9 cellular contexts compared by ENCODE assay signal in the genomic region with DNA sequence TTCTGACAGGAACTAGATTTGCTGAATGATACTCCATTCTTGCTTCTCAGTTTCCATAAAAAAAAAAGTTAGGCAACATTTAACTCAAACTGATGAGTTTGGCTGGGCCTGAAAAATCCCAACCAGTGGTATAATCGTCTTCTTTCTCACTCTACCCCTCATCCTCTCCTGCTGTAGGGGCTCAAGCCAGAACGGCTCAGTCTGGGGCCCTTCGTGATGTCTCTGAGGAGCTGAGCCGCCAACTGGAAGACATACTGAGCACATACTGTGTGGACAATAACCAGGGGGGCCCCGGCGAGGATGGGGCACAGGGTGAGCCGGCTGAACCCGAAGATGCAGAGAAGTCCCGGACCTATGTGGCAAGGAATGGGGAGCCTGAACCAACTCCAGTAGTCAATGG. TPM values are rescaled to one million over a fixed set of nuclear protein-coding genes. Genes with fewer than 3 reads are reported as not detected.
DNase-seq lines count a peak whose midpoint lies in the region; ATAC-seq, FAIRE-seq and TF ChIP-seq lines count a peak whose summit lies in the region.
"Had no signal": no experiment of that assay in that cellular context is flagged by ENCODE, and none has a peak within 500 bp of the region (broad histone marks: within the 10 kb centered on the region; RNA-seq: fewer than 3 reads in every experiment).

No MANE protein-coding gene starts in this region.

- POLR2A ChIA-PET in CD8-positive, alpha-beta T cell (lab: Charles Lee) = interaction anchor here (0.9 to 2.2 kb wide), 4 partner anchors 12 to 108 kb away, joined by 3 to 9 read pairs (median 3); a partner anchor contains a TSS

- no peaks in the 10 kb centered on the region for H3K9me2 ChIP-seq in OCI-LY1 (ENCODE audit: low read depth, low read length)

- H3K4me1 ChIP-seq in CD8-positive, alpha-beta T cell (ENCODE audit: insufficient read depth, low read length) = peaks cover 26% of the 10 kb centered on the region
- H3K4me1 ChIP-seq in OCI-LY1 (ENCODE audit: insufficient read depth, low read length, severe bottlenecking) = peaks cover 25% of the 10 kb centered on the region
- peaks cover 21% of the 10 kb centered on the region for H3K4me1 ChIP-seq in endocrine pancreas (ENCODE audit: control insufficient read depth, insufficient read depth, low read length)

- TF ChIP-seq CTCF in CD8-positive, alpha-beta T cell (IDR thresholded peaks at IDR 0.05) = no peak
- no peak for TF ChIP-seq CTCF in OCI-LY1 (IDR thresholded peaks at IDR 0.05; ENCODE audit: low read length)
- TF ChIP-seq CTCF in osteocyte (IDR thresholded peaks at IDR 0.05) = no peak

- H2AFZ ChIP-seq in OCI-LY1 (ENCODE audit: low read length) = no peak overlapping the region

- peak overlapping the region; percentile 92 for H3K27ac Mint-ChIP-seq in CD8-positive, alpha-beta T cell
- H3K27ac Mint-ChIP-seq in osteocyte (ENCODE audit: unreplicated experiment) = peak overlapping the region; percentile 97

- peak overlapping the region; percentile 73 for H3K4me2 ChIP-seq in OCI-LY1 (ENCODE audit: low read length)

- H3K9me3 Mint-ChIP-seq in CD8-positive, alpha-beta T cell = no peaks in the 10 kb centered on the region
- no peaks in the 10 kb centered on the region for H3K9me3 Mint-ChIP-seq in osteocyte (ENCODE audit: unreplicated experiment)

- peak overlapping the region; percentile 87 for H3K9ac ChIP-seq in OCI-LY1 (ENCODE audit: low read length)
- peak overlapping the region; percentile 69 for H3K9ac ChIP-seq in endocrine pancreas (ENCODE audit: control insufficient read depth, insufficient read depth, low read length)

- ATAC-seq in CD8-positive, alpha-beta T cell = no peak

- CTCF ChIA-PET in CD8-positive, alpha-beta T cell (lab: Charles Lee) = interaction anchor here (1.4 kb wide), 1 partner anchor 70 kb away, joined by 3 read pairs; no protein-coding TSS in a partner anchor

- peaks cover 37% of the 10 kb centered on the region for H3K36me3 Mint-ChIP-seq in CD8-positive, alpha-beta T cell
- peaks cover 24% of the 10 kb centered on the region for H3K36me3 Mint-ChIP-seq in osteocyte (ENCODE audit: unreplicated experiment)

- H3K79me2 ChIP-seq in OCI-LY1 (ENCODE audit: insufficient read depth, low read length) = peaks cover 22% of the 10 kb centered on the region

- H3K4me3 Mint-ChIP-seq in CD8-positive, alpha-beta T cell = peak overlapping the region; percentile 84
- peak overlapping the region; percentile 88 for H3K4me3 Mint-ChIP-seq in osteocyte (ENCODE audit: unreplicated experiment)

- H3K27me3 ChIP-seq in CD8-positive, alpha-beta T cell (ENCODE audit: insufficient read depth, low read length) = no peaks in the 10 kb centered on the region
- H3K27me3 ChIP-seq in OCI-LY1 (ENCODE audit: insufficient read depth, low read length) (no peaks in the 10 kb centered on the region), endocrine pancreas (ENCODE audit: control insufficient read depth, insufficient read depth, low read length) (no peaks in the 10 kb centered on the region)

- DNase-seq in CD8-positive, alpha-beta T cell = no peak
- DNase-seq in osteocyte (ENCODE audit: extremely low spot score, unreplicated experiment) = no peak
- DNase-seq in SKM-1 (lab: John Stamatoyannopoulos, UW; ENCODE audit: unreplicated experiment) = no peak
- DNase-seq in activated gamma-delta T cell treated with Interleukin-2 at 50 U/mL for 16 hours = no peak
- no peak for DNase-seq in HTR-8/SVneo (ENCODE audit: insufficient read length, low spot score)
- DNase-seq in HPDE6-E6E7 (ENCODE audit: extremely low spot score) = no peak

- no peaks in the 10 kb centered on the region for H3F3A ChIP-seq in OCI-LY1 (ENCODE audit: insufficient read depth, low read length)

- H4K20me1 ChIP-seq in OCI-LY1 (ENCODE audit: insufficient read depth, low read length) = no peaks in the 10 kb centered on the region

- FAIRE-seq in HTR-8/SVneo (lab: Jason Lieb, UNC) = no peak

- H3K9me3 ChIP-seq in CD8-positive, alpha-beta T cell (ENCODE audit: low read length) = no peaks in the 10 kb centered on the region
- H3K9me3 ChIP-seq in OCI-LY1 (ENCODE audit: low read length) (no peaks in the 10 kb centered on the region), endocrine pancreas (ENCODE audit: control insufficient read depth, low read length) (no peaks in the 10 kb centered on the region)

- peaks cover 20% of the 10 kb centered on the region for H3K36me3 ChIP-seq in CD8-positive, alpha-beta T cell (ENCODE audit: insufficient read depth, low read length)
- H3K36me3 ChIP-seq in OCI-LY1 (ENCODE audit: insufficient read depth, low read length) = peaks cover 45% of the 10 kb centered on the region
- peaks cover 5% of the 10 kb centered on the region for H3K36me3 ChIP-seq in endocrine pancreas (ENCODE audit: control insufficient read depth, insufficient read depth, low read length)

- intact Hi-C loops in CD8-positive, alpha-beta T cell (cut with DNase I, micrococcal nuclease) = no loop called here

- H3K27me3 Mint-ChIP-seq in CD8-positive, alpha-beta T cell (ENCODE audit: low read depth) = no peaks in the 10 kb centered on the region
- no peaks in the 10 kb centered on the region for H3K27me3 Mint-ChIP-seq in osteocyte (ENCODE audit: unreplicated experiment)

- peaks cover 51% of the 10 kb centered on the region for H3K4me1 Mint-ChIP-seq in CD8-positive, alpha-beta T cell (ENCODE audit: low read depth)
- peaks cover 46% of the 10 kb centered on the region for H3K4me1 Mint-ChIP-seq in osteocyte (ENCODE audit: unreplicated experiment)

- H3K27ac ChIP-seq in CD8-positive, alpha-beta T cell (ENCODE audit: low read depth, low read length) = no peak overlapping the region
- H3K27ac ChIP-seq in OCI-LY1 (ENCODE audit: low read depth, low read length, poor library complexity, severe bottlenecking) = peak overlapping the region; percentile 68

- peak overlapping the region; percentile 85 for H3K4me3 ChIP-seq in CD8-positive, alpha-beta T cell (ENCODE audit: low read depth, low read length)
- H3K4me3 ChIP-seq in OCI-LY1 (ENCODE audit: low read depth, low read length, poor library complexity, severe bottlenecking) = peak overlapping the region; percentile 79
- H3K4me3 ChIP-seq in endocrine pancreas (ENCODE audit: control insufficient read depth, insufficient read depth, low read length) = peak overlapping the region; percentile 74

RNA-seq across cellular contexts. Expression of a gene that starts 1.6 kb away (rescaled TPM):
- 1 to 10 TPM; 7.5 to 8.9 TPM for total RNA-seq in CD8-positive, alpha-beta T cell
- 77.3 and 77.8 TPM in 2 replicates for total RNA-seq in osteocyte

RNA-seq across cellular contexts. Expression of a gene that starts 19.3 kb away (rescaled TPM):
- total RNA-seq in CD8-positive, alpha-beta T cell = 1 to 10 TPM; 3.8 to 5.2 TPM
- total RNA-seq in osteocyte = 24.0 and 29.9 TPM in 2 replicates

RNA-seq across cellular contexts. Expression of a gene that starts 24.4 kb away (rescaled TPM):
- total RNA-seq in CD8-positive, alpha-beta T cell = 1 to 10 TPM; 1.3 to 2.0 TPM
- total RNA-seq in osteocyte = 3.0 and 3.1 TPM in 2 replicates

RNA-seq across cellular contexts. Expression of a gene that starts 27.8 kb away (rescaled TPM):
- not detected for total RNA-seq in CD8-positive, alpha-beta T cell
- total RNA-seq in osteocyte = not detected in 2 replicates
- total RNA-seq: LHCN-M2 had no signal

RNA-seq across cellular contexts. Expression of a gene that starts 41.1 kb away (rescaled TPM):
- 1 to 10 TPM; 8.6 to 9.1 TPM for total RNA-seq in CD8-positive, alpha-beta T cell
- total RNA-seq in osteocyte = 27.9 and 30.7 TPM in 2 replicates
